ENCODE assay signal across 2 cellular contexts in genomic region chr1:167656657-167657056, GRCh38.
TF ChIP-seq lines count a peak whose summit lies in the region.

No MANE protein-coding gene starts in this region.

TF ChIP-seq in liver, 16 proteins besides CTCF, POLR2A, EP300 and RAD21 (continued from another document):
- TF ChIP-seq REST (IDR thresholded peaks at IDR 0.05) (no peak), RXRA (IDR thresholded peaks at IDR 0.05) (peak; percentile 62 to 64), FOXA2 (IDR thresholded peaks at IDR 0.05) (no peak), GABPA (IDR thresholded peaks at IDR 0.05 in 1 of 2, conservative IDR thresholded peaks at IDR 0.05 in 1 of 2) (no peak), ZBTB33 (IDR thresholded peaks at IDR 0.05) (no peak), FOXA1 (IDR thresholded peaks at IDR 0.05) (no peak), ATF3 (IDR thresholded peaks at IDR 0.05) (no peak), HNF4G (IDR thresholded peaks at IDR 0.05) (no peak)

TF ChIP-seq in HepG2, 621 proteins besides CTCF, POLR2A, EP300 and RAD21 (continued from another document):
- TF ChIP-seq ZNF512B (CRISPR knock-in tag; IDR thresholded peaks at IDR 0.05; ENCODE audit: borderline replicate concordance) (no peak), ZNF775 (CRISPR knock-in tag; IDR thresholded peaks at IDR 0.05; ENCODE audit: borderline replicate concordance) (no peak)
